Comparison of ENCODE assay signal across 20 cellular contexts in the genomic region with DNA sequence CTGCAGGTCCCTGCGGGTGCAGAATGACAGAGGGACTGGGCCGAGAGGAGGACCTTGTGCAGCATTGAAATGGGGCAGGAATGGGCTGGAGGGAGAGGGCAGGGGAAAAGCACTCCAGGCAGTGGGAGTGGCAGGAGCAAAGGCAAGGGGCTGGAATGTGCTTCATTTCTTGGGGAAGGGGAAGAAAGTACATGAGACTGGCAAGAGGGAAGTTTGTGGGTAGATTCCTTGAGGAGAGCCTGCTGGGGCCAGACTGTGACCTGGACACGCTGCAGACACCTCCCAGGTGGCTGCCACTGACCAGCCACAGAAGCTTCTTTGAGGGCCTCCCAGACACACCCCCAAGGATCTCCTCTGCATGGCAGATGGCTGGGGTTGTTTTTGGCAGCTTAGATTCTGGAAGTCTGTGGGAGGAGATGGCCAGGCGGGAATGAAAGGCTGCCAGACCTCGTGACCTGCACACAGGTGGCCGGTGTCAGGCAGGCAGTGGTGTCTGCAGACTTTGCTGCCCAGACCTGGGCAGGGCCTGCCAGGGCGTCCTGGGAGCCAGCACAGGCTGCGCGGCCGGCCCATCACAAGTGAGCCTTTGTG. TPM values are rescaled to one million over a fixed set of nuclear protein-coding genes. Genes with fewer than 3 reads are reported as not detected.
DNase-seq lines count a peak whose midpoint lies in the region; ATAC-seq and TF ChIP-seq lines count a peak whose summit lies in the region.
"Had no signal": no experiment of that assay in that cellular context is flagged by ENCODE, and none has a peak within 500 bp of the region (broad histone marks: within the 10 kb centered on the region; RNA-seq: fewer than 3 reads in every experiment).

No MANE protein-coding gene starts in this region.

- H3K4me3 ChIP-seq in endodermal cell (ENCODE audit: low read length) (no peak overlapping the region), lung (no peak overlapping the region), stomach (no peak overlapping the region)
- H3K4me3 ChIP-seq: adrenal gland, testis had no signal

- no peak overlapping the region for H3K27ac Mint-ChIP-seq in endodermal cell
- H3K27ac Mint-ChIP-seq: activated CD8-positive, alpha-beta memory T cell treated with anti-CD3 and anti-CD28 coated beads, Interleukin-2, amount 10 ng/mL, durations not matched to agents 7 days and 5 days; memory B cell had no signal

- TF ChIP-seq CTCF in endodermal cell (conservative IDR thresholded peaks at IDR 0.05): no peak
- TF ChIP-seq CTCF in lung (IDR thresholded peaks at IDR 0.05; ENCODE audit: control extremely low read depth, extremely low read depth): no peak
- no peak for TF ChIP-seq CTCF in stomach (IDR thresholded peaks at IDR 0.05)

- no peak for TF ChIP-seq EP300 in stomach (IDR thresholded peaks at IDR 0.05)

- peaks cover 5% of the 10 kb centered on the region for H3K36me3 Mint-ChIP-seq in endodermal cell (ENCODE audit: low read depth)
- H3K36me3 Mint-ChIP-seq: activated CD8-positive, alpha-beta memory T cell treated with anti-CD3 and anti-CD28 coated beads, Interleukin-2, amount 10 ng/mL, durations not matched to agents 7 days and 5 days; memory B cell had no signal

- H3K36me3 ChIP-seq in endodermal cell (ENCODE audit: control insufficient read depth, insufficient read depth, low read length) (no peaks in the 10 kb centered on the region), lung (ENCODE audit: control insufficient read depth in 2 of 2, insufficient read depth in 2 of 2, low read length in 2 of 2) (no peaks in the 10 kb centered on the region), stomach (no peaks in the 10 kb centered on the region)
- H3K36me3 ChIP-seq: adrenal gland, BE2C, neutrophil had no signal

- H3K4me3 Mint-ChIP-seq in endodermal cell: no peak overlapping the region
- H3K4me3 Mint-ChIP-seq: activated CD8-positive, alpha-beta memory T cell treated with anti-CD3 and anti-CD28 coated beads, Interleukin-2, amount 10 ng/mL, durations not matched to agents 7 days and 5 days; central memory CD8-positive, alpha-beta T cell; memory B cell had no signal

- 87 to 94% methylated on average over 9 to 10 of the region's 10 CpGs for WGBS in endodermal cell (ENCODE audit: insufficient coverage in 1 of 2, insufficient read length in 1 of 2), 2 experiments
- WGBS in lung, 2 donors: 80 to 83% methylated on average over 10 of the region's 10 CpGs
- whole genome bisulfite sequencing in stomach, 5 donors: 60 to 77% (median 72%) methylated on average over 7 to 10 of the region's 10 CpGs

- H3K27me3 ChIP-seq in endodermal cell (ENCODE audit: control insufficient read depth, insufficient read depth, low read length, poor library complexity, severe bottlenecking): no peaks in the 10 kb centered on the region
- no peaks in the 10 kb centered on the region for H3K27me3 ChIP-seq in lung (ENCODE audit: control insufficient read depth, insufficient read depth)
- H3K27me3 ChIP-seq in stomach: no peaks in the 10 kb centered on the region
- H3K27me3 ChIP-seq: adrenal gland, BE2C, neutrophil, testis had no signal

- H3K4me1 ChIP-seq in endodermal cell (ENCODE audit: control insufficient read depth, insufficient read depth, low read length) (peaks cover 7% of the 10 kb centered on the region), lung (ENCODE audit: control insufficient read depth in 2 of 2, insufficient read depth in 2 of 2, low read length in 2 of 2) (peaks cover 0 to 3% of the 10 kb centered on the region in 2 donors), stomach (no peaks in the 10 kb centered on the region)
- H3K4me1 ChIP-seq: adrenal gland had no signal

- peak; percentile 62 for DNase-seq in NCI-H69 (lab: John Stamatoyannopoulos, UW)
- DNase-seq in endodermal cell: peak; percentile 59
- peak; percentile 36 for DNase-seq in lung (ENCODE audit: low spot score)
- DNase-seq in stomach: peak; percentile 55
- DNase-seq in NCI-H2107 (lab: John Stamatoyannopoulos, UW): no peak
- no peak for DNase-seq in cortex of kidney (lab: John Stamatoyannopoulos, UW)
- DNase-seq: activated CD8-positive, alpha-beta memory T cell treated with anti-CD3 and anti-CD28 coated beads, Interleukin-2, amount 10 ng/mL, durations not matched to agents 7 days and 5 days; activated effector memory CD4-positive, alpha-beta T cell treated with Interleukin-2 at 50 U/mL for 16 hours; BE2C; HCEC 1CT; NCI-H187 treated with DMSO at 0.1 percent for 48 hours; NK-92 treated with Interleukin-12 subunit alpha and Interleukin-12 subunit beta, amount 100 ng/mL, for 24 hours; stimulated activated CD4-positive, alpha-beta T cell treated with anti-CD3 and anti-CD28 coated beads, Interleukin-4, amount 100 ng/mL, for 4 hours; T-helper 1 cell; testis had no signal

- no peak overlapping the region for H3K9ac ChIP-seq in endodermal cell (ENCODE audit: extremely low read depth, low read length, poor library complexity, severe bottlenecking)

- peak overlapping the region; percentile 42 for H3K27ac ChIP-seq in endodermal cell (ENCODE audit: low read depth, low read length)
- H3K27ac ChIP-seq in lung (ENCODE audit: low read depth in 1 of 2, low read length in 1 of 2): no peak overlapping the region
- H3K27ac ChIP-seq in stomach: no peak overlapping the region
- H3K27ac ChIP-seq: adrenal gland, neutrophil, testis had no signal

- H3K27me3 Mint-ChIP-seq in endodermal cell (ENCODE audit: insufficient read depth): no peaks in the 10 kb centered on the region

- H3K4me1 Mint-ChIP-seq in endodermal cell: peaks cover 26% of the 10 kb centered on the region
- H3K4me1 Mint-ChIP-seq: central memory CD8-positive, alpha-beta T cell; memory B cell had no signal

- peaks cover 21% of the 10 kb centered on the region for H3K9me3 ChIP-seq in endodermal cell (ENCODE audit: control insufficient read depth, low read length)
- no peaks in the 10 kb centered on the region for H3K9me3 ChIP-seq in lung (ENCODE audit: control insufficient read depth in 2 of 2, insufficient read depth in 1 of 2, low read length in 1 of 2)
- H3K9me3 ChIP-seq in stomach: no peaks in the 10 kb centered on the region
- H3K9me3 ChIP-seq: adrenal gland, BE2C, neutrophil, testis had no signal

- intact Hi-C loops in stomach (cut with DNase I; ENCODE audit: low total_unique reads): loop anchor here (10.0 kb wide), 1 partner anchor 89 kb away; no protein-coding TSS in a partner anchor

- peaks cover 12% of the 10 kb centered on the region for H3K9me3 Mint-ChIP-seq in endodermal cell
- H3K9me3 Mint-ChIP-seq: central memory CD8-positive, alpha-beta T cell; memory B cell had no signal

- no peak for TF ChIP-seq POLR2A in stomach (IDR thresholded peaks at IDR 0.05)

- ATAC-seq in lung (ENCODE audit: insufficient read depth, low FRiP score) (no peak), HG03280 (IDR thresholded peaks at IDR 0.05; ENCODE audit: unreplicated experiment) (no peak)
- ATAC-seq: activated CD8-positive, alpha-beta memory T cell treated with anti-CD3 and anti-CD28 coated beads, Interleukin-2, amount 10 ng/mL, durations not matched to agents 7 days and 5 days had no signal

RNA-seq across cellular contexts. Expression of gene SPSB4, which starts 53.1 kb away (rescaled TPM):
- 1 to 10 TPM; 7.5 to 8.2 TPM for total RNA-seq in endodermal cell
- 28.1 TPM for polyA plus RNA-seq in endodermal cell (2013, experiment 1 of 2)
- polyA plus RNA-seq in endodermal cell (2013, experiment 2 of 2): 26.5 TPM
- total RNA-seq in lung: 1 to 10 TPM; 2.4 to 4.4 TPM
- under 1 TPM; 0.25 to 0.65 TPM for polyA plus RNA-seq in lung
- 1 to 10 TPM in 2 of 5 donors, not detected in 3; 1.8 to 2.4 TPM for total RNA-seq in stomach
- under 1 TPM in 1 of 3 donors, not detected in 2; 0.05 TPM for polyA plus RNA-seq in stomach

Comparison
In these comparisons a context has a peak if more than half of its experiments do, and no peak if none do; other contexts are left out.
1. DNase-seq: peak in NCI-H69 (single experiment), endodermal cell (single experiment), lung (single experiment) and stomach (single experiment); none in NCI-H2107 (single experiment) and cortex of kidney (single experiment).